25 cellular contexts compared by ENCODE assay signal in genomic region chr4:10347815-10348214, GRCh38.
"Had no signal": no experiment of that assay in that cellular context is flagged by ENCODE, and none has a peak within 500 bp of the region (broad histone marks: within the 10 kb centered on the region; RNA-seq: fewer than 3 reads in every experiment).

No MANE protein-coding gene starts in this region.

- H3K9ac ChIP-seq: neural progenitor cell had no signal

- H3K36me3 Mint-ChIP-seq: mesothelial cell of epicardium; naive thymus-derived CD4-positive, alpha-beta T cell; neural progenitor cell; stimulated activated naive B cell treated with anti-CD40 and anti-IgM and Interleukin-4, amounts not matched to agents 10 μg/mL and 1 μg/mL and 100 μg/mL, for 72 hours had no signal

- H3K27me3 ChIP-seq: dorsolateral prefrontal cortex, gastrocnemius medialis, neural progenitor cell, tibial nerve, upper lobe of right lung, uterus had no signal

- H3K4me2 ChIP-seq: neural progenitor cell had no signal

- DNase-seq: dorsolateral prefrontal cortex; effector CD4-positive, alpha-beta T cell; foreskin fibroblast; gastrocnemius medialis; head of caudate nucleus; mesenchymal stem cell; mucosa of descending colon; naive thymus-derived CD4-positive, alpha-beta T cell; nucleus accumbens; psoas muscle; right cardiac atrium; spleen; stimulated activated naive B cell treated with anti-CD40 and anti-IgM and Interleukin-4, amounts not matched to agents 10 μg/mL and 1 μg/mL and 100 μg/mL, for 72 hours; upper lobe of right lung; uterus had no signal

- H2AFZ ChIP-seq: neural progenitor cell had no signal

- H3K9me3 Mint-ChIP-seq: nephron; stimulated activated naive CD8-positive, alpha-beta T cell treated with anti-CD3 and anti-CD28 coated beads, Interleukin-15, Interleukin-2, amounts not matched to agents 100 ng/mL and 50 ng/mL, for 24 hours had no signal

- H3K9me3 ChIP-seq: gastrocnemius medialis, mucosa of descending colon, psoas muscle, spleen, thoracic aorta, upper lobe of right lung, uterus had no signal

- H3K4me3 ChIP-seq: dorsolateral prefrontal cortex, gastrocnemius medialis, mucosa of descending colon, neural progenitor cell, psoas muscle, skin epidermis, spleen, thoracic aorta, tibial nerve, upper lobe of right lung, uterus had no signal

- H3K27ac ChIP-seq: dorsolateral prefrontal cortex, gastrocnemius medialis, neural progenitor cell, psoas muscle, skin epidermis, spleen, thoracic aorta, tibial nerve, upper lobe of right lung, uterus had no signal

- H3K4me1 Mint-ChIP-seq: mesothelial cell of epicardium; neural progenitor cell; stimulated activated naive B cell treated with anti-CD40 and anti-IgM and Interleukin-4, amounts not matched to agents 10 μg/mL and 1 μg/mL and 100 μg/mL, for 72 hours had no signal

- H3K27ac Mint-ChIP-seq: mesothelial cell of epicardium; naive thymus-derived CD4-positive, alpha-beta T cell; nephron; neural progenitor cell; stimulated activated naive B cell treated with anti-CD40 and anti-IgM and Interleukin-4, amounts not matched to agents 10 μg/mL and 1 μg/mL and 100 μg/mL, for 72 hours; stimulated activated naive CD8-positive, alpha-beta T cell treated with anti-CD3 and anti-CD28 coated beads, Interleukin-15, Interleukin-2, amounts not matched to agents 100 ng/mL and 50 ng/mL, for 24 hours had no signal

- H3K4me1 ChIP-seq: gastrocnemius medialis, neural progenitor cell, psoas muscle, spleen, tibial nerve, upper lobe of right lung, uterus had no signal

- FAIRE-seq: colon, keratinocyte had no signal

- H3K4me3 Mint-ChIP-seq: mesothelial cell of epicardium; naive thymus-derived CD4-positive, alpha-beta T cell; nephron; neural progenitor cell; stimulated activated naive B cell treated with anti-CD40 and anti-IgM and Interleukin-4, amounts not matched to agents 10 μg/mL and 1 μg/mL and 100 μg/mL, for 72 hours; stimulated activated naive CD8-positive, alpha-beta T cell treated with anti-CD3 and anti-CD28 coated beads, Interleukin-15, Interleukin-2, amounts not matched to agents 100 ng/mL and 50 ng/mL, for 24 hours had no signal

- H3K36me3 ChIP-seq: gastrocnemius medialis, neural progenitor cell, spleen, thoracic aorta, tibial nerve, upper lobe of right lung, uterus had no signal

- ATAC-seq: esophagus mucosa; gastrocnemius medialis; mucosa of descending colon; naive thymus-derived CD4-positive, alpha-beta T cell; psoas muscle; right cardiac atrium; stimulated activated naive B cell treated with anti-CD40 and anti-IgM and Interleukin-4, amounts not matched to agents 10 μg/mL and 1 μg/mL and 100 μg/mL, for 72 hours; upper lobe of right lung had no signal
